11 cellular contexts compared by ENCODE assay signal in genomic region chr14:37931998-37932397, GRCh38.
"Had no signal": no experiment of that assay in that cellular context is flagged by ENCODE, and none has a peak within 500 bp of the region (broad histone marks: within the 10 kb centered on the region; RNA-seq: fewer than 3 reads in every experiment).

No MANE protein-coding gene starts in this region.

- H3K36me3 Mint-ChIP-seq: activated naive CD8-positive, alpha-beta T cell; stimulated activated memory B cell treated with anti-CD40 and anti-IgM and Interleukin-4, amounts not matched to agents 10 μg/mL and 1 μg/mL and 100 μg/mL, for 72 hours had no signal

- H3K36me3 ChIP-seq: esophagus muscularis mucosa, gastroesophageal sphincter, tibial nerve, vagina had no signal

- H3K4me3 Mint-ChIP-seq: activated CD4-positive, alpha-beta T cell treated with anti-CD3 and anti-CD28 coated beads, Interleukin-2, amount 10 ng/mL, durations not matched to agents 7 days and 5 days; activated naive CD8-positive, alpha-beta T cell; stimulated activated memory B cell treated with anti-CD40 and anti-IgM and Interleukin-4, amounts not matched to agents 10 μg/mL and 1 μg/mL and 100 μg/mL, for 72 hours had no signal

- H3K4me1 Mint-ChIP-seq: activated CD4-positive, alpha-beta T cell treated with anti-CD3 and anti-CD28 coated beads, Interleukin-2, amount 10 ng/mL, durations not matched to agents 7 days and 5 days; stimulated activated memory B cell treated with anti-CD40 and anti-IgM and Interleukin-4, amounts not matched to agents 10 μg/mL and 1 μg/mL and 100 μg/mL, for 72 hours had no signal

- H3K9me3 ChIP-seq: esophagus muscularis mucosa, gastroesophageal sphincter, tibial nerve, vagina had no signal

- H3K27me3 ChIP-seq: dorsolateral prefrontal cortex, esophagus muscularis mucosa, gastroesophageal sphincter, tibial nerve, vagina had no signal

- H3K27ac Mint-ChIP-seq: activated CD4-positive, alpha-beta T cell treated with anti-CD3 and anti-CD28 coated beads, Interleukin-2, amount 10 ng/mL, durations not matched to agents 7 days and 5 days; activated naive CD8-positive, alpha-beta T cell; stimulated activated memory B cell treated with anti-CD40 and anti-IgM and Interleukin-4, amounts not matched to agents 10 μg/mL and 1 μg/mL and 100 μg/mL, for 72 hours had no signal

- H3K4me1 ChIP-seq: tibial nerve had no signal

- H3K27ac ChIP-seq: gastroesophageal sphincter, tibial nerve, vagina had no signal

- H3K27me3 Mint-ChIP-seq: stimulated activated memory B cell treated with anti-CD40 and anti-IgM and Interleukin-4, amounts not matched to agents 10 μg/mL and 1 μg/mL and 100 μg/mL, for 72 hours had no signal

- H3K9me3 Mint-ChIP-seq: activated CD4-positive, alpha-beta T cell treated with anti-CD3 and anti-CD28 coated beads, Interleukin-2, amount 10 ng/mL, durations not matched to agents 7 days and 5 days had no signal

- H3K4me3 ChIP-seq: dorsolateral prefrontal cortex, esophagus muscularis mucosa, gastroesophageal sphincter, tibial nerve, vagina had no signal

- DNase-seq: activated CD4-positive, alpha-beta T cell treated with anti-CD3 and anti-CD28 coated beads, Interleukin-2, amount 10 ng/mL, durations not matched to agents 7 days and 5 days; activated CD4-positive, CD25-positive, alpha-beta regulatory T cell; activated gamma-delta T cell; dorsolateral prefrontal cortex; left ventricle myocardium superior had no signal
